Comparison of ENCODE assay signal across 8 cellular contexts in genomic region chr17:78723001-78723796, GRCh38. TPM values are rescaled to one million over a fixed set of nuclear protein-coding genes. Genes with fewer than 3 reads are reported as not detected.
DNase-seq lines count a peak whose midpoint lies in the region; ATAC-seq and TF ChIP-seq lines count a peak whose summit lies in the region.

No MANE protein-coding gene starts in this region.

- H3K79me2 ChIP-seq in hepatocyte: peaks cover 100% of the 10 kb centered on the region

- no peaks in the 10 kb centered on the region for H3K9me2 ChIP-seq in hepatocyte (replicated peaks; ENCODE audit: insufficient read depth)

- no peaks in the 10 kb centered on the region for H3K27me3 Mint-ChIP-seq in T-helper 1 cell treated with Interleukin-12 subunit alpha and Interleukin-12 subunit beta and Interleukin-4 antibody, amounts not matched to agents 30 μg/mL and 1 μg/mL, for 36 hours (ENCODE audit: low read depth)
- H3K27me3 Mint-ChIP-seq in activated T-helper 1 cell treated with anti-CD3 and anti-CD28 coated beads, Interleukin-12 subunit alpha, Interleukin-12 subunit beta, Interleukin-2, Interleukin-4 antibody, amounts not matched to agents 30 ng/mL and 10 ng/mL and 1 ng/mL, durations not matched to agents 14 hours and 24 hours and 36 hours (ENCODE audit: insufficient read depth): no peaks in the 10 kb centered on the region
- no peaks in the 10 kb centered on the region for H3K27me3 Mint-ChIP-seq in Calu3 (ENCODE audit: unreplicated experiment)

- no peak for TF ChIP-seq CTCF in hepatocyte (IDR thresholded peaks at IDR 0.05; ENCODE audit: poor library complexity)
- TF ChIP-seq CTCF in gastrocnemius medialis (IDR thresholded peaks at IDR 0.05 in 4 of 5, conservative IDR thresholded peaks at IDR 0.05 in 1 of 5): no peak
- no peak for TF ChIP-seq CTCF in Calu3 (IDR thresholded peaks at IDR 0.05; ENCODE audit: unreplicated experiment)

- ATAC-seq in gastrocnemius medialis (no peak), HG03432 (IDR thresholded peaks at IDR 0.05; ENCODE audit: unreplicated experiment) (no peak)

- intact Hi-C loops in activated T-helper 1 cell treated with anti-CD3 and anti-CD28 coated beads, Interleukin-12 subunit alpha, Interleukin-12 subunit beta, Interleukin-2, Interleukin-4 antibody, amounts not matched to agents 30 ng/mL and 10 ng/mL and 1 ng/mL, durations not matched to agents 14 hours and 24 hours and 36 hours (cut with micrococcal nuclease): loop anchor here (2.0 kb wide), 1 partner anchor 14 kb away; no protein-coding TSS in a partner anchor
- intact Hi-C loops in gastrocnemius medialis (cut with DNase I; ENCODE audit: low total_unique reads): no loop called here
- intact Hi-C loops in Calu3 (cut with micrococcal nuclease; ENCODE audit: unreplicated experiment): no loop called here

- no peak overlapping the region for H3K4me3 Mint-ChIP-seq in T-helper 1 cell treated with Interleukin-12 subunit alpha and Interleukin-12 subunit beta and Interleukin-4 antibody, amounts not matched to agents 30 μg/mL and 1 μg/mL, for 36 hours
- no peak overlapping the region for H3K4me3 Mint-ChIP-seq in activated T-helper 1 cell treated with anti-CD3 and anti-CD28 coated beads, Interleukin-12 subunit alpha, Interleukin-12 subunit beta, Interleukin-2, Interleukin-4 antibody, amounts not matched to agents 30 ng/mL and 10 ng/mL and 1 ng/mL, durations not matched to agents 14 hours and 24 hours and 36 hours
- no peak overlapping the region for H3K4me3 Mint-ChIP-seq in Calu3 (ENCODE audit: low read depth, unreplicated experiment)

- H4K20me1 ChIP-seq in hepatocyte (ENCODE audit: insufficient read depth, poor library complexity, severe bottlenecking): peaks cover 98% of the 10 kb centered on the region

- H3K4me3 ChIP-seq in hepatocyte: peak overlapping the region; percentile 6
- peak overlapping the region; percentile 33 to 45 (median 34) for H3K4me3 ChIP-seq in gastrocnemius medialis

- H3K36me3 ChIP-seq in hepatocyte (replicated peaks; ENCODE audit: insufficient read depth, low read depth) (no peaks in the 10 kb centered on the region), gastrocnemius medialis (no peaks in the 10 kb centered on the region)

- TF ChIP-seq POLR2A in gastrocnemius medialis (IDR thresholded peaks at IDR 0.05): no peak

- no TSS peak for BruUV-seq in Calu3 (replicated peaks; lab: Mats Ljungman, UMichigan)

- H3K27me3 ChIP-seq in hepatocyte: no peaks in the 10 kb centered on the region
- no peaks in the 10 kb centered on the region for H3K27me3 ChIP-seq in gastrocnemius medialis

- peak overlapping the region; percentile 41 for H3K27ac Mint-ChIP-seq in T-helper 1 cell treated with Interleukin-12 subunit alpha and Interleukin-12 subunit beta and Interleukin-4 antibody, amounts not matched to agents 30 μg/mL and 1 μg/mL, for 36 hours
- H3K27ac Mint-ChIP-seq in activated T-helper 1 cell treated with anti-CD3 and anti-CD28 coated beads, Interleukin-12 subunit alpha, Interleukin-12 subunit beta, Interleukin-2, Interleukin-4 antibody, amounts not matched to agents 30 ng/mL and 10 ng/mL and 1 ng/mL, durations not matched to agents 14 hours and 24 hours and 36 hours: peak overlapping the region; percentile 45
- H3K27ac Mint-ChIP-seq in Calu3 (ENCODE audit: unreplicated experiment): no peak overlapping the region

- H3K9me3 ChIP-seq in hepatocyte (ENCODE audit: low read depth) (no peaks in the 10 kb centered on the region), gastrocnemius medialis (no peaks in the 10 kb centered on the region)

- DNase-seq in T-helper 1 cell (no peak), hepatocyte (ENCODE audit: low spot score) (peak; percentile 75), gastrocnemius medialis (no peak), NCI-H1048 (lab: John Stamatoyannopoulos, UW) (no peak), Calu3 (no peak)
- DNase-seq in activated T-helper 1 cell treated with anti-CD3 and anti-CD28 coated beads, Interleukin-12 subunit alpha, Interleukin-12 subunit beta, Interleukin-2, Interleukin-4 antibody, amounts not matched to agents 30 ng/mL and 10 ng/mL and 1 ng/mL, durations not matched to agents 14 hours and 24 hours and 36 hours (ENCODE audit: low spot score): no peak

- peaks cover 28% of the 10 kb centered on the region for H3K36me3 Mint-ChIP-seq in T-helper 1 cell treated with Interleukin-12 subunit alpha and Interleukin-12 subunit beta and Interleukin-4 antibody, amounts not matched to agents 30 μg/mL and 1 μg/mL, for 36 hours (ENCODE audit: low read depth)
- peaks cover 16% of the 10 kb centered on the region for H3K36me3 Mint-ChIP-seq in activated T-helper 1 cell treated with anti-CD3 and anti-CD28 coated beads, Interleukin-12 subunit alpha, Interleukin-12 subunit beta, Interleukin-2, Interleukin-4 antibody, amounts not matched to agents 30 ng/mL and 10 ng/mL and 1 ng/mL, durations not matched to agents 14 hours and 24 hours and 36 hours (ENCODE audit: low read depth)
- peaks cover 2% of the 10 kb centered on the region for H3K36me3 Mint-ChIP-seq in Calu3 (ENCODE audit: insufficient read depth, unreplicated experiment)

- H3K4me1 ChIP-seq in hepatocyte (ENCODE audit: insufficient read depth) (peaks cover 62% of the 10 kb centered on the region), gastrocnemius medialis (peaks cover 74 to 77% of the 10 kb centered on the region in 2 donors)

- no peak overlapping the region for H2AFZ ChIP-seq in hepatocyte

- H3K9me3 Mint-ChIP-seq in T-helper 1 cell treated with Interleukin-12 subunit alpha and Interleukin-12 subunit beta and Interleukin-4 antibody, amounts not matched to agents 30 μg/mL and 1 μg/mL, for 36 hours: no peaks in the 10 kb centered on the region
- H3K9me3 Mint-ChIP-seq in activated T-helper 1 cell treated with anti-CD3 and anti-CD28 coated beads, Interleukin-12 subunit alpha, Interleukin-12 subunit beta, Interleukin-2, Interleukin-4 antibody, amounts not matched to agents 30 ng/mL and 10 ng/mL and 1 ng/mL, durations not matched to agents 14 hours and 24 hours and 36 hours: no peaks in the 10 kb centered on the region
- no peaks in the 10 kb centered on the region for H3K9me3 Mint-ChIP-seq in Calu3 (ENCODE audit: low read depth, unreplicated experiment)

- no peak overlapping the region for H3K27ac ChIP-seq in hepatocyte
- H3K27ac ChIP-seq in gastrocnemius medialis: peak overlapping the region; percentile 64 to 72 (median 71)

- peak overlapping the region; percentile 85 for H3K4me2 ChIP-seq in hepatocyte

- 13% methylated on average over 24 of the region's 25 CpGs for WGBS in hepatocyte (ENCODE audit: low lambda C conversion rate, missing lambda C conversion rate)

- in situ Hi-C loops in gastrocnemius medialis (cut with MboI; ENCODE audit: low sequenced_read_pairs in 4 of 4): no loop called here

- H3K4me1 Mint-ChIP-seq in T-helper 1 cell treated with Interleukin-12 subunit alpha and Interleukin-12 subunit beta and Interleukin-4 antibody, amounts not matched to agents 30 μg/mL and 1 μg/mL, for 36 hours (ENCODE audit: low read depth): peaks cover 81% of the 10 kb centered on the region
- H3K4me1 Mint-ChIP-seq in activated T-helper 1 cell treated with anti-CD3 and anti-CD28 coated beads, Interleukin-12 subunit alpha, Interleukin-12 subunit beta, Interleukin-2, Interleukin-4 antibody, amounts not matched to agents 30 ng/mL and 10 ng/mL and 1 ng/mL, durations not matched to agents 14 hours and 24 hours and 36 hours (ENCODE audit: low read depth): peaks cover 75% of the 10 kb centered on the region
- peaks cover 37% of the 10 kb centered on the region for H3K4me1 Mint-ChIP-seq in Calu3 (ENCODE audit: low read depth, unreplicated experiment)

- CTCF ChIA-PET in Calu3 (lab: Charles Lee): no interaction called here

RNA-seq across cellular contexts. Expression of gene CYTH1, which starts 58.9 kb away (rescaled TPM):
- total RNA-seq in activated T-helper 1 cell treated with anti-CD3 and anti-CD28 coated beads, Interleukin-12 subunit alpha, Interleukin-12 subunit beta, Interleukin-2, Interleukin-4 antibody, amounts not matched to agents 30 ng/mL and 10 ng/mL and 1 ng/mL, durations not matched to agents 14 hours and 24 hours and 36 hours: 147 TPM in 2 replicates
- total RNA-seq in hepatocyte (37.5 and 44.4 TPM in 2 replicates), gastrocnemius medialis (10 to 100 TPM; 24.7 to 43.7 (median 32.4) TPM), Calu3 (2022) (30.3 and 40.5 TPM in 2 replicates)
- 38.5 and 47.6 TPM in 2 replicates for polyA plus RNA-seq in hepatocyte
